ENCODE assay signal across 21 cellular contexts in genomic region chr1:173005196-173005864, GRCh38. TPM values are rescaled to one million over a fixed set of nuclear protein-coding genes. Genes with fewer than 3 reads are reported as not detected.
A peak's percentile ranks its signal among the peaks of the same experiment; 100 is the strongest.
DNase-seq lines count a peak whose midpoint lies in the region; ATAC-seq, FAIRE-seq and TF ChIP-seq lines count a peak whose summit lies in the region.
"Had no signal": no experiment of that assay in that cellular context is flagged by ENCODE, and none has a peak within 500 bp of the region (broad histone marks: within the 10 kb centered on the region; RNA-seq: fewer than 3 reads in every experiment).

No MANE protein-coding gene starts in this region.

- no peak for TF ChIP-seq RAD21 in IMR-90 (IDR thresholded peaks at IDR 0.05; ENCODE audit: low read length)
- TF ChIP-seq RAD21 in GM12878 (IDR thresholded peaks at IDR 0.05; ENCODE audit: insufficient read depth, low read depth, low read length) = no peak
- peak in 1 of 2 donors; percentile 38 for TF ChIP-seq RAD21 in liver (IDR thresholded peaks at IDR 0.05)

- H3K79me2 ChIP-seq in DND-41 (ENCODE audit: insufficient read depth, low read length) = no peaks in the 10 kb centered on the region
- H3K79me2 ChIP-seq in GM12878 (ENCODE audit: control insufficient read depth, insufficient read depth, low read length) = no peaks in the 10 kb centered on the region

- H3K9me3 ChIP-seq in DND-41 (ENCODE audit: insufficient read depth, low read length, severe bottlenecking) (no peaks in the 10 kb centered on the region), IMR-90 (ENCODE audit: control insufficient read depth, insufficient read depth, low read length) (no peaks in the 10 kb centered on the region), GM12878 (replicated peaks; ENCODE audit: control insufficient read depth, insufficient read depth, low read length) (no peaks in the 10 kb centered on the region), liver (ENCODE audit: control insufficient read depth in 4 of 4, low read length in 3 of 4) (no peaks in the 10 kb centered on the region)
- H3K9me3 ChIP-seq: psoas muscle, tibial artery had no signal

- H2AFZ ChIP-seq in DND-41 (ENCODE audit: low read depth, low read length) (no peak overlapping the region), IMR-90 (replicated peaks; ENCODE audit: low read length, poor library complexity) (peak overlapping the region; percentile 21), GM12878 (ENCODE audit: control insufficient read depth, low read depth, low read length) (no peak overlapping the region)

- TF ChIP-seq POLR2A in IMR-90 (IDR thresholded peaks at IDR 0.05; ENCODE audit: low read depth, low read length) (no peak), GM12878 (IDR thresholded peaks at IDR 0.05; ENCODE audit: low read depth, low read length) (no peak)

- H3K9ac ChIP-seq in DND-41 (ENCODE audit: low read depth, low read length) (no peak overlapping the region), IMR-90 (ENCODE audit: low read depth, low read length) (no peak overlapping the region), GM12878 (ENCODE audit: control insufficient read depth, insufficient read depth, low read length) (no peak overlapping the region), liver (ENCODE audit: low read depth in 1 of 2, low read length in 2 of 2) (no peak overlapping the region)

- H3K4me2 ChIP-seq in DND-41 (ENCODE audit: insufficient read depth, low read length) (no peak overlapping the region), IMR-90 (ENCODE audit: low read depth, low read length) (no peak overlapping the region), GM12878 (ENCODE audit: control insufficient read depth, insufficient read depth) (no peak overlapping the region)

- 0 out of 4 replicates have a peak overlapping the region, but pooled peaks of 1 of the 2 experiments have one; percentile 37 for H4K8ac ChIP-seq in IMR-90 (ENCODE audit: low read depth in 2 of 2, low read length in 2 of 2)

- H3K23ac ChIP-seq in IMR-90 (ENCODE audit: low read depth, low read length) = no peak overlapping the region

- no peak overlapping the region for H3K27ac ChIP-seq in DND-41 (ENCODE audit: low read length)
- no peak overlapping the region for H3K27ac ChIP-seq in IMR-90 (ENCODE audit: insufficient read depth, low read length)
- no peak overlapping the region for H3K27ac ChIP-seq in GM12878 (ENCODE audit: control insufficient read depth, insufficient read depth)
- H3K27ac ChIP-seq in liver (ENCODE audit: low read depth in 1 of 2, low read length in 2 of 2) = no peak overlapping the region
- H3K27ac ChIP-seq: coronary artery, heart right ventricle, psoas muscle, tibial artery had no signal

- SMC1A ChIA-PET in GM12878 (lab: Charles Lee; ENCODE audit: uncharacterized antibody, unreplicated experiment) = no interaction called here

- no CpG with 5 or more reads among the region's 2 CpGs for WGBS in IMR-90 (ENCODE audit: extremely low coverage in 2 of 2, insufficient read length in 1 of 2), 2 experiments
- 40% methylated on average over 2 of the region's 2 CpGs for WGBS in GM12878 (ENCODE audit: insufficient coverage, insufficient replicate concordance, low lambda C conversion rate, missing lambda C conversion rate)
- WGBS in liver = 63% methylated on average over 2 of the region's 2 CpGs

- ATAC-seq in DND-41 (ENCODE audit: insufficient read depth, low read depth) = peak; percentile 93
- ATAC-seq in IMR-90 (ENCODE audit: low read depth) = no peak
- ATAC-seq in GM12878 = no peak
- no peak for ATAC-seq in GM21717 (IDR thresholded peaks at IDR 0.05; ENCODE audit: unreplicated experiment)
- ATAC-seq: heart right ventricle, left lobe of liver, psoas muscle had no signal

- peak overlapping the region; percentile 48; the same call in 1 of the 2 replicates for H2BK20ac ChIP-seq in IMR-90 (ENCODE audit: low read depth, low read length)

- RAD21 ChIA-PET in GM12878 (lab: Charles Lee; ENCODE audit: unreplicated experiment) = no interaction called here

- H2BK120ac ChIP-seq in IMR-90 (ENCODE audit: low read depth, low read length) = peak overlapping the region; percentile 47; the same call in 1 of the 2 replicates

- BruUV-seq in IMR-90 (replicated peaks; lab: Mats Ljungman, UMichigan) (no TSS peak), GM12878 (replicated peaks; lab: Mats Ljungman, UMichigan) (no TSS peak)

- no peak overlapping the region for H3K56ac ChIP-seq in IMR-90 (ENCODE audit: extremely low read depth, insufficient read depth, low read length)

- no peak for TF ChIP-seq EP300 in GM12878 (IDR thresholded peaks at IDR 0.05; ENCODE audit: borderline replicate concordance in 1 of 2, control insufficient read depth in 1 of 2, low read depth in 2 of 2, low read length in 2 of 2)

- CTCF ChIA-PET in IMR-90 (lab: Yijun Ruan, JAX) (no interaction called here), GM12878 (lab: Yijun Ruan, JAX) (interaction anchor here (0.7 to 1.1 kb wide), 2 partner anchors 178 to 196 kb away, joined by 3 to 4 read pairs; no protein-coding TSS in a partner anchor)

- intact Hi-C loops in IMR-90 (cut with micrococcal nuclease) = loop anchor here (5.0 kb wide), 1 partner anchor 178 kb away; no protein-coding TSS in a partner anchor
- intact Hi-C loops in GM12878 (cut with micrococcal nuclease; ENCODE audit: unreplicated experiment) = no loop called here

- H4K91ac ChIP-seq in IMR-90 (ENCODE audit: insufficient read depth, low read depth, low read length) = no peak overlapping the region; the same call in 1 of the 2 replicates

- H4K20me1 ChIP-seq in DND-41 (ENCODE audit: insufficient read depth, low read length) = no peaks in the 10 kb centered on the region
- no peaks in the 10 kb centered on the region for H4K20me1 ChIP-seq in IMR-90 (ENCODE audit: insufficient read depth, low read length)
- H4K20me1 ChIP-seq in GM12878 (ENCODE audit: control insufficient read depth, insufficient read depth) = no peaks in the 10 kb centered on the region

- dilution Hi-C loops in IMR-90 (cut with HindIII; ENCODE audit: low sequenced_read_pairs, unreplicated experiment) = no loop called here

- FAIRE-seq in GM12878 (lab: Jason Lieb, UNC) = peak; percentile 78

- peak overlapping the region; percentile 55; the same call in 1 of the 2 replicates for H3K14ac ChIP-seq in IMR-90 (replicated peaks; ENCODE audit: low read depth, low read length)

- peak; percentile 44 for TF ChIP-seq CTCF in DND-41 (IDR thresholded peaks at IDR 0.05; ENCODE audit: borderline replicate concordance, extremely low read depth, low read length, poor library complexity, severe bottlenecking)
- TF ChIP-seq CTCF in IMR-90 (conservative IDR thresholded peaks at IDR 0.05; ENCODE audit: low read depth, low read length) = 0 out of 2 replicates have a peak, but pooled peaks have one; percentile 13
- no peak for TF ChIP-seq CTCF in GM12878 (IDR thresholded peaks at IDR 0.05 in 2 of 3, conservative IDR thresholded peaks at IDR 0.05 in 1 of 3; ENCODE audit: control insufficient read depth in 2 of 3, extremely low read depth in 1 of 3, insufficient read depth in 1 of 3, low read depth in 3 of 3, low read length in 3 of 3)
- TF ChIP-seq CTCF in liver (IDR thresholded peaks at IDR 0.05; ENCODE audit: low read depth, low read length, missing input control) = peak; percentile 11
- TF ChIP-seq CTCF in GM10266 (IDR thresholded peaks at IDR 0.05; ENCODE audit: control insufficient read depth, insufficient read depth, low read depth, missing control alignments) = no peak

- H3K27me3 ChIP-seq in DND-41 (ENCODE audit: insufficient read depth, low read length, poor library complexity) (no peaks in the 10 kb centered on the region), IMR-90 (ENCODE audit: control insufficient read depth, insufficient read depth, low read length) (no peaks in the 10 kb centered on the region), GM12878 (replicated peaks in 1 of 2; ENCODE audit: control insufficient read depth in 2 of 2, insufficient read depth in 2 of 2, low read length in 1 of 2) (0 out of 4 replicates have a peak, but pooled peaks cover 0 to 3% of the 10 kb centered on the region in 2 experiments), liver (ENCODE audit: control insufficient read depth in 4 of 4, insufficient read depth in 4 of 4, low read length in 3 of 4) (no peaks in the 10 kb centered on the region)
- H3K27me3 ChIP-seq: heart right ventricle, tibial artery had no signal

- H3K4me3 ChIP-seq in DND-41 (ENCODE audit: low read depth in 1 of 2, low read length in 2 of 2) = no peak overlapping the region
- H3K4me3 ChIP-seq in IMR-90 (ENCODE audit: insufficient read depth, low read depth, low read length) = no peak overlapping the region
- no peak overlapping the region for H3K4me3 ChIP-seq in GM12878
- H3K4me3 ChIP-seq in liver (ENCODE audit: low read depth in 1 of 3, low read length in 3 of 3) = no peak overlapping the region
- H3K4me3 ChIP-seq: coronary artery, heart right ventricle, psoas muscle, tibial artery had no signal

- no peaks in the 10 kb centered on the region for H3K9me1 ChIP-seq in IMR-90 (ENCODE audit: insufficient read depth, low read length)

- POLR2A ChIA-PET in IMR-90 (lab: Charles Lee; ENCODE audit: unreplicated experiment) (interaction anchor here (0.6 kb wide), 1 partner anchor 59 kb away, joined by 4 read pairs; no protein-coding TSS in a partner anchor), GM12878 (lab: Charles Lee) (no interaction called here)

- in situ Hi-C loops in IMR-90 (cut with MboI; ENCODE audit: low sequenced_read_pairs) (no loop called here), GM12878 (cut with MboI) (no loop called here)

- H3K36me3 ChIP-seq in DND-41 (ENCODE audit: insufficient read depth, low read length) = no peaks in the 10 kb centered on the region
- H3K36me3 ChIP-seq in IMR-90 (ENCODE audit: control insufficient read depth, insufficient read depth, low read length) = no peaks in the 10 kb centered on the region
- H3K36me3 ChIP-seq in GM12878 (ENCODE audit: control insufficient read depth in 2 of 2, insufficient read depth in 2 of 2, low read length in 1 of 2) = no peaks in the 10 kb centered on the region
- H3K36me3 ChIP-seq in liver (ENCODE audit: control insufficient read depth in 4 of 4, insufficient read depth in 3 of 4, low read depth in 1 of 4, low read length in 3 of 4) = no peaks in the 10 kb centered on the region
- H3K36me3 ChIP-seq: heart right ventricle, tibial artery had no signal

- H3K4me1 ChIP-seq in DND-41 (ENCODE audit: insufficient read depth, low read length) (peaks cover 22% of the 10 kb centered on the region), IMR-90 (ENCODE audit: control insufficient read depth, insufficient read depth, low read length) (no peaks in the 10 kb centered on the region), GM12878 (ENCODE audit: control insufficient read depth, insufficient read depth, low read length) (no peaks in the 10 kb centered on the region), liver (ENCODE audit: control insufficient read depth in 4 of 4, insufficient read depth in 4 of 4, low read length in 3 of 4) (no peaks in the 10 kb centered on the region)
- H3K4me1 ChIP-seq: psoas muscle, tibial artery had no signal

- H2BK15ac ChIP-seq in IMR-90 (ENCODE audit: low read depth, low read length) = peak overlapping the region; percentile 65; the same call in 1 of the 3 replicates

- no peaks in the 10 kb centered on the region for H3K79me1 ChIP-seq in IMR-90 (ENCODE audit: low read depth in 1 of 2, low read length in 2 of 2)

- peak overlapping the region; percentile 24; the same call in 1 of the 2 replicates for H3K18ac ChIP-seq in IMR-90 (ENCODE audit: low read depth, low read length)

- DNase-seq in DND-41 (no peak), IMR-90 (no peak), GM12878 (ENCODE audit: low read depth, low spot score) (no peak), NCI-H524 (lab: John Stamatoyannopoulos, UW) (no peak), GM10266 (ENCODE audit: extremely low spot score) (no peak), NCI-H774 (lab: John Stamatoyannopoulos, UW) (no peak)
- DNase-seq: CD8-positive, alpha-beta memory T cell; DMS79; heart right ventricle; NCI-H1105; NCI-H2081 treated with DMSO at 0.1 percent for 48 hours; psoas muscle; small intestine; stimulated activated CD4-positive, alpha-beta T cell treated with anti-CD3 and anti-CD28 coated beads, Interleukin-2, amount 100 ng/mL, for 48 hours; tibial artery had no signal

- H2BK5ac ChIP-seq in IMR-90 (ENCODE audit: low read depth, low read length, poor library complexity, severe bottlenecking) = no peak overlapping the region

- peak overlapping the region; percentile 59; the same call in 1 of the 2 replicates for H4K5ac ChIP-seq in IMR-90 (ENCODE audit: low read depth, low read length)

- H2AK9ac ChIP-seq in IMR-90 (replicated peaks; ENCODE audit: low read depth, low read length, poor library complexity) = no peak overlapping the region

- H3K4ac ChIP-seq in IMR-90 (ENCODE audit: low read depth, low read length) = peak overlapping the region; percentile 65; the same call in 1 of the 2 replicates

- H2AK5ac ChIP-seq in IMR-90 (ENCODE audit: low read depth, low read length) = peak overlapping the region; percentile 13; the same call in 1 of the 2 replicates

RNA-seq across cellular contexts. Expression of gene TNFSF18, which starts 45.4 kb away (rescaled TPM):
- total RNA-seq in IMR-90 (2012; rRNA removed) (0.18 and 0.28 TPM in 2 replicates), GM12878 (2014; rRNA removed) (not detected in 2 replicates), GM12878 (2014; rRNA removed; fragmentation: Illumina TruSeq; extraction: Trizol) (not detected in 2 replicates), GM12878 (2021) (not detected in 2 replicates), liver (under 1 TPM in 1 of 2 donors, not detected in 1; 0.61 TPM)
- polyA plus RNA-seq in IMR-90 (2012; rRNA removed) (0.04 and 0.12 TPM in 2 replicates), GM12878 (2011; rRNA removed) (0.04 TPM in 1 of 2 replicates, not detected in the other), GM12878 (2014; fragmentation: Illumina TruSeq; extraction: Trizol) (not detected in 2 replicates), GM12878 (2014; fragmentation: Nextera tagmentation; extraction: Ambion mirVana) (not detected), GM12878 (2014; rRNA removed) (not detected in 2 replicates), GM12878 (2016; fragmentation: Nextera tagmentation; extraction: Ambion mirVana) (not detected), liver (not detected)
- polyA plus RNA-seq in IMR-90 (2012; cell fraction: cytosol; rRNA removed) = 0.02 TPM in 1 of 2 replicates, not detected in the other
- polyA plus RNA-seq in IMR-90 (2012; cell fraction: nucleus; rRNA removed; ENCODE audit: low replicate concordance) = 0.31 TPM in 1 of 2 replicates, not detected in the other
- 0.19 TPM in 1 of 2 replicates, not detected in the other for total RNA-seq in GM12878 (2013; cell fraction: nucleolus; rRNA removed)
- polyA plus RNA-seq in GM12878 (2011; ENCODE audit: low read depth) = not detected
- not detected in 2 replicates for polyA plus RNA-seq in GM12878 (2011; cell fraction: cytosol; rRNA removed)
- 0.06 TPM in 1 of 2 replicates, not detected in the other for polyA plus RNA-seq in GM12878 (2011; cell fraction: nucleus; rRNA removed)
- not detected in 2 replicates for polyA plus RNA-seq in GM12878 (2012)
- polyA minus RNA-seq in GM12878 (2011; rRNA and poly(A)+ RNA removed) = 0.15 TPM in 1 of 2 replicates, not detected in the other
- polyA minus RNA-seq in GM12878 (2011; cell fraction: cytosol; rRNA and poly(A)+ RNA removed) = not detected in 2 replicates
- polyA minus RNA-seq in GM12878 (2011; cell fraction: nucleus; rRNA and poly(A)+ RNA removed) = 0.19 TPM in 1 of 2 replicates, not detected in the other
- total RNA-seq: CD8-positive, alpha-beta memory T cell; HT1080; neural crest cell had no signal
- polyA plus RNA-seq: CD8-positive, alpha-beta memory T cell had no signal

Comparison
In these comparisons a context has a peak if more than half of its experiments do, and no peak if none do; other contexts are left out.
1. CTCF ChIP-seq: peak in DND-41 (single experiment), IMR-90 (single experiment) and liver (single experiment); none in GM12878 (0 of 3) and GM10266 (single experiment).